20 cellular contexts compared by ENCODE assay signal in genomic region chr12:19752712-19753111, GRCh38.
"Had no signal": no experiment of that assay in that cellular context is flagged by ENCODE, and none has a peak within 500 bp of the region (broad histone marks: within the 10 kb centered on the region; RNA-seq: fewer than 3 reads in every experiment).

No MANE protein-coding gene starts in this region.

- H3K36me3 ChIP-seq: SJSA1 had no signal

- H3K27me3 ChIP-seq: SJSA1 had no signal

- H3K4me3 ChIP-seq: SJSA1 had no signal

- DNase-seq: activated CD4-positive, alpha-beta T cell treated with anti-CD3 and anti-CD28 coated beads for 48 hours; activated CD4-positive, alpha-beta T cell treated with anti-CD3 and anti-CD28 coated beads, Interleukin-2, amount 50 U/mL, for 48 hours; activated CD4-positive, CD25-positive, alpha-beta regulatory T cell treated with anti-CD3 and anti-CD28 coated beads, Interleukin-2, amount 50 U/mL, for 72 hours; activated CD8-positive, alpha-beta memory T cell treated with anti-CD3 and anti-CD28 coated beads, Interleukin-2, amount 10 ng/mL, durations not matched to agents 7 days and 5 days; activated effector memory CD4-positive, alpha-beta T cell treated with Interleukin-2 at 50 U/mL for 16 hours; activated naive CD4-positive, alpha-beta T cell treated with Interleukin-2 at 50 U/mL for 16 hours; activated T-cell treated with anti-CD3 and anti-CD28 coated beads, Interleukin-2, amount 50 U/mL, for 24 hours; caudate nucleus; KG1; NCI-H1092; NCI-H1417; NCI-H1930; NCI-H2171 treated with DMSO at 0.1 percent for 48 hours; NCI-H345; NCI-H510A; NCI-H526 treated with DMSO at 0.1 percent for 48 hours; PC-3; SHP77 had no signal

- ATAC-seq: activated CD8-positive, alpha-beta memory T cell treated with anti-CD3 and anti-CD28 coated beads, Interleukin-2, amount 10 ng/mL, durations not matched to agents 7 days and 5 days; PC-3; WTC11 had no signal

- H3K27ac ChIP-seq: SJSA1 had no signal
